ENCODE assay signal across 8 cellular contexts in genomic region chr2:110896226-110896625, GRCh38.
"Had no signal": no experiment of that assay in that cellular context is flagged by ENCODE, and none has a peak within 500 bp of the region (broad histone marks: within the 10 kb centered on the region; RNA-seq: fewer than 3 reads in every experiment).

No MANE protein-coding gene starts in this region.

- DNase-seq: GDM1, GF-D8 had no signal

- FAIRE-seq: G401.6, GM12878, GM12891, GM12892, GM18507, GM19239 had no signal

- ATAC-seq: GM12878 had no signal

- H3K4me3 ChIP-seq: GM12878 had no signal
